In the genomic region with DNA sequence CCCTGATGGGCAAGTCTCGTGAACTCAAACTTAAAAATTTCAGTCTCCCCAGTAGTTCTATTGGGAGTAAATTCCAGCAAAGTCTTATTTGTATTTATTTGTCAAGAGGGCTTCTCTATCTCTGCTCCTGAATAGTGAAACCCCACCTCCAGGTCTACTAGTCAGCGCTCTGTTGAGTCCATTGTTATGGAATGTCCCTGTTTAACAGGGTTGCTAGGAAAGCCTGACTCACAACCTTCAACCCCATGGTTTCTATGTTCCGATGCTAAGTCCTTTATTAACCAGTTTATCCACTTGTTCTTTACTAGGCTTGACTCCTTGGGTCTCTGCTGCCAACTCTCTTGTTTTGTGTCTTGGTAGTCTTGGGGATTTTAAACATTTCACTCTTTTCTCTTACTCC, we compare ENCODE assay signal across 15 cellular contexts.
DNase-seq lines count a peak whose midpoint lies in the region; ATAC-seq and TF ChIP-seq lines count a peak whose summit lies in the region.
"Had no signal": no experiment of that assay in that cellular context is flagged by ENCODE, and none has a peak within 500 bp of the region (broad histone marks: within the 10 kb centered on the region; RNA-seq: fewer than 3 reads in every experiment).

No MANE protein-coding gene starts in this region.

- ATAC-seq in left cardiac atrium (no peak), HG03442 (IDR thresholded peaks at IDR 0.05; ENCODE audit: unreplicated experiment) (no peak), GM21367 (IDR thresholded peaks at IDR 0.05; ENCODE audit: unreplicated experiment) (no peak)
- ATAC-seq: SK-N-SH treated with all-trans-retinoic acid at 6 μM for 48 hours had no signal

- intact Hi-C loops in left cardiac atrium (cut with DNase I): no loop called here

- TF ChIP-seq CTCF in foreskin fibroblast (IDR thresholded peaks at IDR 0.05; ENCODE audit: low read depth, low read length): no peak

- peak; percentile 76 for DNase-seq in ELR (ENCODE audit: low read depth)
- peak; percentile 52 for DNase-seq in T1000 (lab: John Stamatoyannopoulos, UW)
- DNase-seq in foreskin fibroblast: peak; percentile 31 to 64
- peak; percentile 49 for DNase-seq in skeletal muscle cell (ENCODE audit: low read depth)
- DNase-seq in left cardiac atrium: no peak
- DNase-seq in germinal center (ENCODE audit: low spot score): no peak
- DNase-seq: activated T-cell treated with anti-CD3 and anti-CD28 coated beads, Interleukin-2, amount 50 U/mL, for 1 hour; anterior cingulate cortex; KG1; NCI-H2029; NK-92 treated with Interleukin-12 subunit alpha and Interleukin-12 subunit beta, amount 100 ng/mL, for 24 hours; stimulated activated CD4-positive, alpha-beta T cell treated with anti-CD3 and anti-CD28 coated beads, Interleukin-1b, Interleukin-23, amount 100 ng/mL, for 48 hours had no signal

- H3K4me3 ChIP-seq in foreskin fibroblast (ENCODE audit: low read depth in 1 of 2, low read length in 2 of 2) (no peak overlapping the region), skeletal muscle cell (ENCODE audit: low read depth, low read length) (no peak overlapping the region)

Comparison
In these comparisons a context has a peak if more than half of its experiments do, and no peak if none do; other contexts are left out.
1. DNase-seq: peak in ELR (single experiment), T1000 (single experiment), foreskin fibroblast (2 of 2) and skeletal muscle cell (single experiment); none in left cardiac atrium (single experiment) and germinal center (single experiment).